In the genomic region with DNA sequence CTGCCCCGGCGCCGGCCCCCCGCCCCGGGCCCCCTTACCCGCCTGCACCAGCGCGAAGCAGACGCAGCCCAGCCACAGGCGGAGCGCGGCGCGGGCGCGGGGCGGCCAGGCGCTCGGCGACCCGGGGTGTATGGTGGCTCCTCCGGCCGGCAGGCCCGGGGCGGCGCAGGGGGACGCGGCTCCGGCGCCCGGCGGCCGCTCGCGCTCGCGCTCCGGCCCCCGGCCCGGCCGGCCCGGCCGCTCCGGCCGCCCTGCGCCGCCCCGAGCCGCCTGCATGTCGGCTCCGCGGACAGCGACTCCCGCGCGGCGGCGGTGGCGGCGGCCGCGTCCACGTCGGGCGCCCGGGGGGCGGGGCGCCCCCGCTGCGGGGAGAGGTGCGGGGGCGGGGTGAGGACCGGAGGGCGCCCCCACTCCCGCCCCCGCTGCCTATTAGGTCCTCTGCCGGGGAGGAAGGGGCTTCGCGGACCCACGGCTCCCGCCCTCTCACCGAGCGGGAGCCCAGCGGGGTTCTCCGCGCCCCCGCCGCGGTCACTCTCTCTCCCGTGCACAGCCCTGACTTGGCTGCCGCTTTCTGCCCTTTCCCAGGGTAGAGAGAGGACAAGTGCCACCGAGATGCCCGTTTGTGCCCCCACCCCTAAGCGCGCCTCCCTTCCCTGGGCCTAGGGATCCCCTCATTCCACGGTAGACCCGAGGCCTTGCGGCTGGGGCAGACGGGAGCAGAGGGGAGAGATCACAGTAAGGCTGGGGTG, we compare ENCODE assay signal across 9 cellular contexts. TPM values are rescaled to one million over a fixed set of nuclear protein-coding genes. Genes with fewer than 3 reads are reported as not detected.
A peak's percentile ranks its signal among the peaks of the same experiment; 100 is the strongest.
DNase-seq lines count a peak whose midpoint lies in the region; ATAC-seq and TF ChIP-seq lines count a peak whose summit lies in the region.
"Had no signal": no experiment of that assay in that cellular context is flagged by ENCODE, and none has a peak within 500 bp of the region (broad histone marks: within the 10 kb centered on the region; RNA-seq: fewer than 3 reads in every experiment).

TSS of gene FNDC5 (minus strand) at position 298 of the 749 bp plus-strand sequence.

- DNase-seq in NCI-H345 (lab: John Stamatoyannopoulos, UW) (peak; percentile 32), NCI-H345 treated with DMSO at 0.1 percent for 48 hours (lab: John Stamatoyannopoulos, UW; ENCODE audit: unreplicated experiment) (no peak), ascending aorta (ENCODE audit: low spot score in 2 of 2) (no peak), spleen (no peak), DMS79 treated with DMSO at 0.1 percent for 48 hours (lab: John Stamatoyannopoulos, UW) (no peak)
- no peak for DNase-seq in stimulated activated naive CD4-positive, alpha-beta T cell treated with Interleukin-2 at 50 U/mL for 16 hours (lab: John Stamatoyannopoulos, UW)

- intact Hi-C loops in ascending aorta (cut with DNase I) (loop anchor here (2.0 kb wide), 1 partner anchor 54 kb away; the partner anchor contains the start of genes S100PBP and YARS1), spleen (cut with DNase I; ENCODE audit: low total_unique reads) (loop anchor here (5.0 kb wide), 1 partner anchor 158 kb away; no protein-coding TSS in a partner anchor)

- peak within 1 kb of the TSS; percentile 25; the same call in 1 of the 2 replicates for H3K9ac ChIP-seq in iPS-20b (ENCODE audit: low read depth, low read length)

- TF ChIP-seq POLR2A in spleen (IDR thresholded peaks at IDR 0.05), result no peak

- no peaks in the 10 kb centered on the region for H3K9me3 ChIP-seq in ascending aorta
- no peaks in the 10 kb centered on the region for H3K9me3 ChIP-seq in iPS-20b (ENCODE audit: insufficient read depth, low read depth, low read length)
- no peaks in the 10 kb centered on the region for H3K9me3 ChIP-seq in spleen

- H3K4me3 ChIP-seq in ascending aorta, result peak within 1 kb of the TSS; percentile 56 to 77
- peak within 1 kb of the TSS; percentile 65 for H3K4me3 ChIP-seq in iPS-20b (ENCODE audit: low read length)
- peak within 1 kb of the TSS in 7 of 8 donors; percentile 15 to 65 (median 28) for H3K4me3 ChIP-seq in spleen

- H3K27me3 ChIP-seq in ascending aorta (no peaks in the 10 kb centered on the region), iPS-20b (ENCODE audit: insufficient read depth, low read length) (peaks cover 39% of the 10 kb centered on the region), spleen (replicated peaks in 1 of 7) (peaks cover 0 to 66% (median 26%) of the 10 kb centered on the region in 7 donors)

- peak within 1 kb of the TSS in 1 of 2 donors; percentile 11 for H3K27ac ChIP-seq in ascending aorta
- H3K27ac ChIP-seq in iPS-20b (ENCODE audit: low read length), result no peak within 1 kb of the TSS
- H3K27ac ChIP-seq in spleen, result no peak within 1 kb of the TSS
- H3K27ac ChIP-seq: VCaP had no signal

- 2 to 6% (median 2%) methylated on average over 11 to 99 of the region's 99 CpGs for WGBS in spleen, 5 donors

- ATAC-seq in HG02870 (IDR thresholded peaks at IDR 0.05; ENCODE audit: unreplicated experiment), result no peak

- H3K36me3 ChIP-seq in ascending aorta, result no peaks in the 10 kb centered on the region
- no peaks in the 10 kb centered on the region for H3K36me3 ChIP-seq in iPS-20b (ENCODE audit: insufficient read depth, low read depth, low read length)
- peaks cover 0 to 14% (median 0%) of the 10 kb centered on the region in 6 donors for H3K36me3 ChIP-seq in spleen

- H3K4me1 ChIP-seq in ascending aorta (peaks cover 4 to 24% of the 10 kb centered on the region in 2 donors), iPS-20b (ENCODE audit: insufficient read depth, low read length) (peaks cover 15% of the 10 kb centered on the region), spleen (peaks cover 3 to 30% (median 24%) of the 10 kb centered on the region in 6 donors)

- TF ChIP-seq CTCF in ascending aorta (IDR thresholded peaks at IDR 0.05), result no peak
- TF ChIP-seq CTCF in spleen (IDR thresholded peaks at IDR 0.05 in 8 of 11, conservative IDR thresholded peaks at IDR 0.05 in 3 of 11), result no peak

RNA-seq across cellular contexts. Expression of gene FNDC5, which starts in this region (rescaled TPM):
- 8.9 TPM for total RNA-seq in ascending aorta
- total RNA-seq in spleen, result not detected
- polyA plus RNA-seq in spleen, result under 1 TPM in 2 of 3 donors, not detected in 1; 0.30 TPM
